ENCODE assay signal across 39 cellular contexts in genomic region chr1:79224537-79224936, GRCh38.
"Had no signal": no experiment of that assay in that cellular context is flagged by ENCODE, and none has a peak within 500 bp of the region (broad histone marks: within the 10 kb centered on the region; RNA-seq: fewer than 3 reads in every experiment).

No MANE protein-coding gene starts in this region.

- H3K4me1 Mint-ChIP-seq: activated naive CD4-positive, alpha-beta T cell treated with anti-CD3 and anti-CD28 coated beads, Interleukin-2, amount 10 ng/mL, durations not matched to agents 7 days and 5 days; activated naive CD4-positive, alpha-beta T cell treated with anti-CD3 and anti-CD28 coated beads, Interleukin-2, amount 50 U/mL, for 24 hours; activated naive CD8-positive, alpha-beta T cell treated with anti-CD3 and anti-CD28 coated beads for 36 hours; activated naive CD8-positive, alpha-beta T cell treated with anti-CD3 and anti-CD28 coated beads, Interleukin-2, amount 10 ng/mL, durations not matched to agents 7 days and 5 days; activated naive CD8-positive, alpha-beta T cell treated with anti-CD3 and anti-CD28 coated beads, Interleukin-2, amount 50 U/mL, for 24 hours; activated T-helper 17 cell treated with anti-CD3 and anti-CD28 coated beads, Interleukin-2, amount 50 U/mL, for 72 hours; brain; central memory CD8-positive, alpha-beta T cell had no signal

- FAIRE-seq: astrocyte, bronchial epithelial cell had no signal

- H3K9me3 ChIP-seq: adrenal gland, ascending aorta, body of pancreas had no signal

- DNase-seq: activated effector memory CD4-positive, alpha-beta T cell treated with anti-CD3 and anti-CD28 coated beads, Interleukin-2, amount 50 U/mL, for 16 hours; activated effector memory CD4-positive, alpha-beta T cell treated with Interleukin-2 at 50 U/mL for 16 hours; activated gamma-delta T cell; activated gamma-delta T cell treated with Interleukin-2 at 50 U/mL for 16 hours; activated naive CD4-positive, alpha-beta T cell; activated naive CD4-positive, alpha-beta T cell treated with anti-CD3 and anti-CD28 coated beads for 36 hours; activated naive CD4-positive, alpha-beta T cell treated with anti-CD3 and anti-CD28 coated beads, Interleukin-2, amount 10 ng/mL, durations not matched to agents 7 days and 5 days; activated naive CD4-positive, alpha-beta T cell treated with anti-CD3 and anti-CD28 coated beads, Interleukin-2, amount 50 U/mL, for 16 hours; activated naive CD4-positive, alpha-beta T cell treated with Interleukin-2 at 50 U/mL for 16 hours; activated naive CD8-positive, alpha-beta T cell treated with anti-CD3 and anti-CD28 coated beads for 36 hours; activated naive CD8-positive, alpha-beta T cell treated with anti-CD3 and anti-CD28 coated beads, Interleukin-2, amount 10 ng/mL, durations not matched to agents 7 days and 5 days; activated naive CD8-positive, alpha-beta T cell treated with anti-CD3 and anti-CD28 coated beads, Interleukin-2, amount 50 U/mL, for 24 hours; activated T-cell treated with anti-CD3 and anti-CD28 coated beads, Interleukin-2, amount 50 U/mL, for 24 hours; activated T-cell treated with anti-CD3 and anti-CD28 coated beads, Interleukin-2, amount 50 U/mL, for 4 hours; activated T-cell treated with anti-CD3 and anti-CD28 coated beads, Interleukin-2, amount 50 U/mL, for 48 hours; activated T-cell treated with anti-CD3 and anti-CD28 coated beads, Interleukin-2, amount 50 U/mL, for 72 hours; adrenal gland; amniotic stem cell; amygdala; anterior cingulate cortex; aorta; body of pancreas; brain microvascular endothelial cell; caudate nucleus; central memory CD4-positive, alpha-beta T cell; cerebellar nuclear complex had no signal

- H3K27me3 Mint-ChIP-seq: activated naive CD4-positive, alpha-beta T cell treated with anti-CD3 and anti-CD28 coated beads, Interleukin-2, amount 10 ng/mL, durations not matched to agents 7 days and 5 days; activated naive CD4-positive, alpha-beta T cell treated with anti-CD3 and anti-CD28 coated beads, Interleukin-2, amount 50 U/mL, for 24 hours; activated naive CD8-positive, alpha-beta T cell; activated naive CD8-positive, alpha-beta T cell treated with anti-CD3 and anti-CD28 coated beads for 36 hours; activated naive CD8-positive, alpha-beta T cell treated with anti-CD3 and anti-CD28 coated beads, Interleukin-2, amount 10 ng/mL, durations not matched to agents 7 days and 5 days; activated naive CD8-positive, alpha-beta T cell treated with anti-CD3 and anti-CD28 coated beads, Interleukin-2, amount 50 U/mL, for 24 hours; activated T-cell treated with anti-CD3 and anti-CD28 coated beads, Interleukin-2, amount 50 U/mL, for 24 hours; activated T-helper 17 cell treated with anti-CD3 and anti-CD28 coated beads, Interleukin-2, amount 50 U/mL, for 72 hours; central memory CD8-positive, alpha-beta T cell had no signal

- H3K27me3 ChIP-seq: adrenal gland, ascending aorta, body of pancreas, brain microvascular endothelial cell, breast epithelium, cardiac muscle cell had no signal

- H3K36me3 ChIP-seq: adrenal gland, ascending aorta, brain microvascular endothelial cell, breast epithelium, cardiac muscle cell had no signal

- H3K27ac ChIP-seq: adrenal gland, ascending aorta, body of pancreas, brain microvascular endothelial cell, breast epithelium, cardiac muscle cell had no signal

- H3K4me3 ChIP-seq: adrenal gland, ascending aorta, body of pancreas, breast epithelium, cardiac muscle cell had no signal

- H3K36me3 Mint-ChIP-seq: activated naive CD4-positive, alpha-beta T cell treated with anti-CD3 and anti-CD28 coated beads, Interleukin-2, amount 10 ng/mL, durations not matched to agents 7 days and 5 days; activated naive CD4-positive, alpha-beta T cell treated with anti-CD3 and anti-CD28 coated beads, Interleukin-2, amount 50 U/mL, for 24 hours; activated naive CD4-positive, alpha-beta T cell treated with anti-CD3 and anti-CD28 coated beads, Interleukin-2, amount 50 U/mL, for 72 hours; activated naive CD8-positive, alpha-beta T cell; activated naive CD8-positive, alpha-beta T cell treated with anti-CD3 and anti-CD28 coated beads for 36 hours; activated naive CD8-positive, alpha-beta T cell treated with anti-CD3 and anti-CD28 coated beads, Interleukin-2, amount 10 ng/mL, durations not matched to agents 7 days and 5 days; brain had no signal

- H3K4me3 Mint-ChIP-seq: activated naive CD4-positive, alpha-beta T cell treated with anti-CD3 and anti-CD28 coated beads for 36 hours; activated naive CD4-positive, alpha-beta T cell treated with anti-CD3 and anti-CD28 coated beads, Interleukin-2, amount 10 ng/mL, durations not matched to agents 7 days and 5 days; activated naive CD4-positive, alpha-beta T cell treated with anti-CD3 and anti-CD28 coated beads, Interleukin-2, amount 50 U/mL, for 24 hours; activated naive CD8-positive, alpha-beta T cell; activated naive CD8-positive, alpha-beta T cell treated with anti-CD3 and anti-CD28 coated beads for 36 hours; activated naive CD8-positive, alpha-beta T cell treated with anti-CD3 and anti-CD28 coated beads, Interleukin-2, amount 10 ng/mL, durations not matched to agents 7 days and 5 days; activated naive CD8-positive, alpha-beta T cell treated with anti-CD3 and anti-CD28 coated beads, Interleukin-2, amount 50 U/mL, for 24 hours; activated T-cell treated with anti-CD3 and anti-CD28 coated beads, Interleukin-2, amount 50 U/mL, for 24 hours; activated T-cell treated with anti-CD3 and anti-CD28 coated beads, Interleukin-2, amount 50 U/mL, for 4 hours; activated T-cell treated with anti-CD3 and anti-CD28 coated beads, Interleukin-2, amount 50 U/mL, for 72 hours; activated T-helper 1 cell treated with anti-CD3 and anti-CD28 coated beads, Interleukin-12 subunit alpha, Interleukin-12 subunit beta, Interleukin-2, Interleukin-4 antibody, amounts not matched to agents 30 ng/mL and 10 ng/mL and 1 ng/mL, durations not matched to agents 14 hours and 24 hours and 36 hours; activated T-helper 17 cell treated with anti-CD3 and anti-CD28 coated beads, Interleukin-2, amount 50 U/mL, for 72 hours; brain; central memory CD8-positive, alpha-beta T cell had no signal

- H3K4me1 ChIP-seq: adrenal gland, ascending aorta, body of pancreas, breast epithelium had no signal

- H3K27ac Mint-ChIP-seq: activated naive CD4-positive, alpha-beta T cell treated with anti-CD3 and anti-CD28 coated beads for 36 hours; activated naive CD4-positive, alpha-beta T cell treated with anti-CD3 and anti-CD28 coated beads, Interleukin-2, amount 10 ng/mL, durations not matched to agents 7 days and 5 days; activated naive CD4-positive, alpha-beta T cell treated with anti-CD3 and anti-CD28 coated beads, Interleukin-2, amount 50 U/mL, for 24 hours; activated naive CD4-positive, alpha-beta T cell treated with anti-CD3 and anti-CD28 coated beads, Interleukin-2, amount 50 U/mL, for 72 hours; activated naive CD8-positive, alpha-beta T cell; activated naive CD8-positive, alpha-beta T cell treated with anti-CD3 and anti-CD28 coated beads for 36 hours; activated naive CD8-positive, alpha-beta T cell treated with anti-CD3 and anti-CD28 coated beads, Interleukin-2, amount 10 ng/mL, durations not matched to agents 7 days and 5 days; activated naive CD8-positive, alpha-beta T cell treated with anti-CD3 and anti-CD28 coated beads, Interleukin-2, amount 50 U/mL, for 24 hours; activated T-cell treated with anti-CD3 and anti-CD28 coated beads, Interleukin-2, amount 50 U/mL, for 24 hours; activated T-cell treated with anti-CD3 and anti-CD28 coated beads, Interleukin-2, amount 50 U/mL, for 72 hours; activated T-helper 1 cell treated with anti-CD3 and anti-CD28 coated beads, Interleukin-12 subunit alpha, Interleukin-12 subunit beta, Interleukin-2, Interleukin-4 antibody, amounts not matched to agents 30 ng/mL and 10 ng/mL and 1 ng/mL, durations not matched to agents 14 hours and 24 hours and 36 hours; activated T-helper 17 cell treated with anti-CD3 and anti-CD28 coated beads, Interleukin-2, amount 50 U/mL, for 72 hours; activated T-helper 2 cell treated with anti-CD3 and anti-CD28 coated beads, Interferon-gamma antibody, Interleukin-2, Interleukin-4, amounts not matched to agents 10 μg/mL and 5 μg/mL and 100 μg/mL, durations not matched to agents 14 hours and 24 hours and 36 hours; brain had no signal

- ATAC-seq: activated naive CD4-positive, alpha-beta T cell treated with anti-CD3 and anti-CD28 coated beads, Interleukin-2, amount 50 U/mL, for 72 hours; activated naive CD8-positive, alpha-beta T cell treated with anti-CD3 and anti-CD28 coated beads, Interleukin-2, amount 50 U/mL, for 24 hours; activated T-cell treated with anti-CD3 and anti-CD28 coated beads, Interleukin-2, amount 50 U/mL, for 4 hours; activated T-cell treated with anti-CD3 and anti-CD28 coated beads, Interleukin-2, amount 50 U/mL, for 72 hours; activated T-helper 17 cell treated with anti-CD3 and anti-CD28 coated beads, Interleukin-2, amount 50 U/mL, for 72 hours; body of pancreas had no signal

- H3K9me3 Mint-ChIP-seq: activated naive CD4-positive, alpha-beta T cell treated with anti-CD3 and anti-CD28 coated beads, Interleukin-2, amount 50 U/mL, for 24 hours had no signal
